18 cellular contexts compared by ENCODE assay signal in the genomic region with DNA sequence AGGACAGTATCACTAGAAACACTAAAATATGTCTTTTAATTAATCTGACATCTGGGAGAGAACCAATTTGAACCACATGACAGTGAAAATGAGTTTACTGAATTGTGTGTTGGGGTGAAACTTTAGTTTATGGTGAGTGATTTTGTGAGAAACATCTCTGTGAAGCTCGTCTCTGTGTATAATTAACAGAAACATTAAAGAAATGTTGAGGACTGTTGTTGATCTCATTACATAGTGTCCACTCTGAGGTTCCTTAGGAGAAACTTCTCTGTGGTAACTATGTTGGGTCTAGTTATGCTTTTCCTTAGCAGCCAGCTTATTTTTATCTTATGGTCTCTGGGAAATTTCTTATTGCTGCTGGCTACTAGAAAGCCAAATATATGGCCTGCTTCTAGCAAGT. TPM values are rescaled to one million over a fixed set of nuclear protein-coding genes. Genes with fewer than 3 reads are reported as not detected.
A peak's percentile ranks its signal among the peaks of the same experiment; 100 is the strongest.
DNase-seq lines count a peak whose midpoint lies in the region; ATAC-seq, FAIRE-seq and TF ChIP-seq lines count a peak whose summit lies in the region.
"Had no signal": no experiment of that assay in that cellular context is flagged by ENCODE, and none has a peak within 500 bp of the region (broad histone marks: within the 10 kb centered on the region; RNA-seq: fewer than 3 reads in every experiment).

No MANE protein-coding gene starts in this region.

- H3K27me3 Mint-ChIP-seq in nephron (ENCODE audit: low read depth): no peaks in the 10 kb centered on the region

- H3K4me2 ChIP-seq in A549: peak overlapping the region; percentile 19

- H3K27ac ChIP-seq in A549: peak overlapping the region; percentile 32 to 58; a peak in 3 of 6 replicates
- peak overlapping the region; percentile 45; the same call in 1 of the 2 replicates for H3K27ac ChIP-seq in VCaP
- peak overlapping the region; percentile 13 for H3K27ac ChIP-seq in suprapubic skin
- H3K27ac ChIP-seq in psoas muscle: no peak overlapping the region
- H3K27ac ChIP-seq: SJCRH30 had no signal

- H3K9me3 ChIP-seq in A549: no peaks in the 10 kb centered on the region
- H3K9me3 ChIP-seq in suprapubic skin: no peaks in the 10 kb centered on the region
- H3K9me3 ChIP-seq in psoas muscle: no peaks in the 10 kb centered on the region
- H3K9me3 ChIP-seq: Caco-2, SJCRH30 had no signal

- intact Hi-C loops in psoas muscle (cut with DNase I): no loop called here

- 72% methylated on average over 1 of the region's 1 CpG for WGBS in A549 (ENCODE audit: missing lambda C conversion rate)
- 61% methylated on average over 1 of the region's 1 CpG for WGBS in suprapubic skin
- WGBS in psoas muscle, 3 donors: 74 to 87% (median 79%) methylated on average over 1 of the region's 1 CpG

- no peak for FAIRE-seq in A549 (lab: Jason Lieb, UNC)
- FAIRE-seq: K562 had no signal

- H3K9me3 Mint-ChIP-seq in nephron: peaks cover 4% of the 10 kb centered on the region
- H3K9me3 Mint-ChIP-seq: CD4-positive, alpha-beta T cell had no signal

- POLR2A ChIA-PET in A549 (lab: Yijun Ruan, JAX): no interaction called here

- no peak for TF ChIP-seq CTCF in A549 (IDR thresholded peaks at IDR 0.05)
- TF ChIP-seq CTCF in VCaP (conservative IDR thresholded peaks at IDR 0.05): no peak
- TF ChIP-seq CTCF in nephron (IDR thresholded peaks at IDR 0.05; ENCODE audit: unreplicated experiment in 3 of 3): no peak
- TF ChIP-seq CTCF in suprapubic skin (IDR thresholded peaks at IDR 0.05): no peak
- TF ChIP-seq CTCF in psoas muscle (IDR thresholded peaks at IDR 0.05): no peak

- no peak for TF ChIP-seq EP300 in A549 (IDR thresholded peaks at IDR 0.05)
- no peak for TF ChIP-seq EP300 in suprapubic skin (IDR thresholded peaks at IDR 0.05)

- CTCF ChIA-PET in A549 (lab: Yijun Ruan, JAX): no interaction called here

- H3K36me3 ChIP-seq in suprapubic skin (no peaks in the 10 kb centered on the region), psoas muscle (ENCODE audit: insufficient read depth in 1 of 2, low read depth in 1 of 2) (no peaks in the 10 kb centered on the region)

- H3K27me3 ChIP-seq in suprapubic skin (no peaks in the 10 kb centered on the region), psoas muscle (ENCODE audit: insufficient read depth in 3 of 3, low read length in 2 of 3) (no peaks in the 10 kb centered on the region)
- H3K27me3 ChIP-seq: SJCRH30 had no signal

- H3K4me3 ChIP-seq in A549: no peak overlapping the region
- H3K4me3 ChIP-seq in suprapubic skin: no peak overlapping the region
- no peak overlapping the region for H3K4me3 ChIP-seq in psoas muscle
- H3K4me3 ChIP-seq: K562, SJCRH30 had no signal

- no peaks in the 10 kb centered on the region for H3K4me1 Mint-ChIP-seq in nephron

- TF ChIP-seq RAD21 in A549 (conservative IDR thresholded peaks at IDR 0.05 in 1 of 2, IDR thresholded peaks at IDR 0.05 in 1 of 2): no peak

- H3K4me3 Mint-ChIP-seq in nephron: no peak overlapping the region
- H3K4me3 Mint-ChIP-seq: CD4-positive, alpha-beta T cell had no signal

- peaks cover 78% of the 10 kb centered on the region for H3K4me1 ChIP-seq in A549
- peaks cover 10% of the 10 kb centered on the region for H3K4me1 ChIP-seq in suprapubic skin
- no peaks in the 10 kb centered on the region for H3K4me1 ChIP-seq in psoas muscle
- H3K4me1 ChIP-seq: Caco-2, SJCRH30 had no signal

- DNase-seq in A549 (ENCODE audit: low read depth in 1 of 2, low spot score in 1 of 2) (no peak), suprapubic skin (ENCODE audit: low spot score in 2 of 2) (no peak), amniotic stem cell (lab: John Stamatoyannopoulos, UW) (no peak), OCI-M2 (lab: John Stamatoyannopoulos, UW; ENCODE audit: unreplicated experiment) (no peak), psoas muscle (no peak)
- DNase-seq: 8988T; Caco-2; CD4-positive, alpha-beta T cell; HCEC 1CT; NCI-H187; NCI-H2227 treated with DMSO at 0.1 percent for 48 hours; NCI-H510A treated with DMSO at 0.1 percent for 48 hours; NCI-H82; SJCRH30 had no signal

- ATAC-seq in A549 (no peak), GM19324 (IDR thresholded peaks at IDR 0.05; ENCODE audit: low FRiP score, unreplicated experiment) (no peak), psoas muscle (no peak)
- ATAC-seq: K562 had no signal

- peaks cover 11% of the 10 kb centered on the region for H3K36me3 Mint-ChIP-seq in nephron (ENCODE audit: low read depth)

- peak overlapping the region in 2 of 3 experiments; percentile 6 to 48 for H3K27ac Mint-ChIP-seq in nephron
- H3K27ac Mint-ChIP-seq: CD4-positive, alpha-beta T cell had no signal

- TF ChIP-seq POLR2A in A549 (IDR thresholded peaks at IDR 0.05; ENCODE audit: low read length) (no peak), suprapubic skin (IDR thresholded peaks at IDR 0.05) (no peak)

TF ChIP-seq in A549, 52 proteins besides CTCF, POLR2A, EP300 and RAD21:
- no peak for TF ChIP-seq MAZ (IDR thresholded peaks at IDR 0.05; ENCODE audit: borderline replicate concordance, low read depth, low read length)
- no peak for TF ChIP-seq HEYL (CRISPR knock-in tag; IDR thresholded peaks at IDR 0.05)
- TF ChIP-seq KDM1A (IDR thresholded peaks at IDR 0.05; ENCODE audit: low read depth): no peak
- TF ChIP-seq KDM5A (IDR thresholded peaks at IDR 0.05): no peak
- no peak for TF ChIP-seq RNF2 (IDR thresholded peaks at IDR 0.05; ENCODE audit: borderline replicate concordance, low read depth)
- TF ChIP-seq JUN (IDR thresholded peaks at IDR 0.05): no peak
- no peak for TF ChIP-seq EHF (CRISPR knock-in tag; IDR thresholded peaks at IDR 0.05)
- no peak for TF ChIP-seq RCOR1 (IDR thresholded peaks at IDR 0.05; ENCODE audit: low read depth, low read length)
- TF ChIP-seq FOXS1 (CRISPR knock-in tag; IDR thresholded peaks at IDR 0.05): no peak
- no peak for TF ChIP-seq MAFK (IDR thresholded peaks at IDR 0.05; ENCODE audit: partially characterized antibody)
- no peak for TF ChIP-seq ZC3H11A (IDR thresholded peaks at IDR 0.05)
- no peak for TF ChIP-seq JUNB (IDR thresholded peaks at IDR 0.05)
- no peak for TF ChIP-seq ZSCAN20 (CRISPR knock-in tag; IDR thresholded peaks at IDR 0.05)
- no peak for TF ChIP-seq NPAS2 (CRISPR knock-in tag; IDR thresholded peaks at IDR 0.05; ENCODE audit: borderline replicate concordance)
- TF ChIP-seq, protein P1, sequence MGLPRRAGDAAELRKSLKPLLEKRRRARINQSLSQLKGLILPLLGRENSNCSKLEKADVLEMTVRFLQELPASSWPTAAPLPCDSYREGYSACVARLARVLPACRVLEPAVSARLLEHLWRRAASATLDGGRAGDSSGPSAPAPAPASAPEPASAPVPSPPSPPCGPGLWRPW (IDR thresholded peaks at IDR 0.05): no peak
- no peak for TF ChIP-seq RFX5 (IDR thresholded peaks at IDR 0.05)
- no peak for TF ChIP-seq CHD4 (IDR thresholded peaks at IDR 0.05; ENCODE audit: borderline replicate concordance)

RNA-seq across cellular contexts. Expression of gene FGF2, which starts 15.8 kb away (rescaled TPM):
- polyA plus RNA-seq in A549 (2011; rRNA removed) (32.5 and 45.2 TPM in 2 replicates), A549 (2017; fragmentation: RNase III; extraction: RNeasy Plus Mini Kit Qiagen cat#74134 plus additional on column Dnase treatment) (32.4 to 35.1 TPM (median 32.9 TPM) in 3 replicates), psoas muscle (1 to 10 TPM in 1 of 3 donors, under 1 TPM in 2; 0.86 to 1.3 (median 0.94) TPM)
- 8.0 and 10.2 TPM in 2 replicates for polyA plus RNA-seq in A549 (2012; cell fraction: cytosol; rRNA removed)
- polyA plus RNA-seq in A549 (2012; cell fraction: nucleus; rRNA removed): 5.8 and 6.5 TPM in 2 replicates
- 19.3 and 20.7 TPM in 2 replicates for polyA minus RNA-seq in A549 (2011; rRNA and poly(A)+ RNA removed)
- total RNA-seq in suprapubic skin (1 to 10 TPM; 3.0 to 8.2 (median 5.8) TPM), psoas muscle (1 to 10 TPM; 2.0 to 3.7 (median 2.9) TPM)
- total RNA-seq: CD4-positive, alpha-beta T cell had no signal
